12 cellular contexts compared by ENCODE assay signal in genomic region chr2:233480490-233481202, GRCh38.
DNase-seq lines count a peak whose midpoint lies in the region; ATAC-seq and TF ChIP-seq lines count a peak whose summit lies in the region.
"Had no signal": no experiment of that assay in that cellular context is flagged by ENCODE, and none has a peak within 500 bp of the region (broad histone marks: within the 10 kb centered on the region; RNA-seq: fewer than 3 reads in every experiment).

No MANE protein-coding gene starts in this region.

- no peaks in the 10 kb centered on the region for H3K27me3 ChIP-seq in H9 (ENCODE audit: insufficient read depth, low read length)
- H3K27me3 ChIP-seq in esophagus squamous epithelium, result no peaks in the 10 kb centered on the region
- H3K27me3 ChIP-seq in gastrocnemius medialis, result no peaks in the 10 kb centered on the region
- no peaks in the 10 kb centered on the region for H3K27me3 ChIP-seq in CD4-positive, alpha-beta T cell (ENCODE audit: control insufficient read depth, insufficient read depth, low read length)
- H3K27me3 ChIP-seq: hepatocyte, SJSA1 had no signal

- no peak overlapping the region for H4K5ac ChIP-seq in H9 (ENCODE audit: insufficient read length, low read depth, low read length)

- no peak overlapping the region for H2AFZ ChIP-seq in H9 (ENCODE audit: low read length)
- H2AFZ ChIP-seq: hepatocyte had no signal

- peak; percentile 55 to 75 for ATAC-seq in gastrocnemius medialis
- no peak for ATAC-seq in GM18517 (IDR thresholded peaks at IDR 0.05; ENCODE audit: unreplicated experiment)
- no peak for ATAC-seq in CD4-positive, alpha-beta T cell (ENCODE audit: poor library complexity)
- ATAC-seq in HG03469 (IDR thresholded peaks at IDR 0.05; ENCODE audit: unreplicated experiment), result no peak
- ATAC-seq: GM12878 had no signal

- H3K4ac ChIP-seq in H9 (ENCODE audit: low read depth, low read length), result no peak overlapping the region

- no peak overlapping the region for H4K91ac ChIP-seq in H9 (ENCODE audit: insufficient read length, low read depth, low read length)

- H3T11ph ChIP-seq in H9 (ENCODE audit: low read length), result no peak overlapping the region

- no peak overlapping the region for H2BK120ac ChIP-seq in H9 (ENCODE audit: low read depth, low read length, poor library complexity, severe bottlenecking)

- no peak overlapping the region for H2BK12ac ChIP-seq in H9 (ENCODE audit: insufficient read length, low read depth, low read length)

- H3K27ac Mint-ChIP-seq in H9, result peak overlapping the region in 2 of 3 experiments; percentile 18 to 70; a peak in 3 of 7 replicates
- H3K27ac Mint-ChIP-seq in CD4-positive, alpha-beta T cell, result no peak overlapping the region

- TF ChIP-seq CTCF in H9 (conservative IDR thresholded peaks at IDR 0.05) (no peak), esophagus squamous epithelium (IDR thresholded peaks at IDR 0.05) (peak in 5 of 6 experiments; percentile 14 to 70 (median 59)), gastrocnemius medialis (IDR thresholded peaks at IDR 0.05 in 4 of 5, conservative IDR thresholded peaks at IDR 0.05 in 1 of 5) (peak in 1 of 5 experiments; percentile 31)
- TF ChIP-seq CTCF in CD4-positive, alpha-beta T cell (IDR thresholded peaks at IDR 0.05), result no peak

- H2BK20ac ChIP-seq in H9 (ENCODE audit: low read depth, low read length, poor library complexity, severe bottlenecking), result no peak overlapping the region

- H3K9ac ChIP-seq in H9 (ENCODE audit: extremely low read depth, insufficient read length, low read length), result no peak overlapping the region

- H3K27ac ChIP-seq in H9 (ENCODE audit: insufficient read length, low read depth, low read length) (no peak overlapping the region), esophagus squamous epithelium (peak overlapping the region; percentile 71 to 88 (median 78)), gastrocnemius medialis (peak overlapping the region; percentile 55 to 83 (median 76))
- H3K27ac ChIP-seq in CD4-positive, alpha-beta T cell (ENCODE audit: low read depth, low read length), result no peak overlapping the region
- H3K27ac ChIP-seq: hepatocyte, SJSA1 had no signal

- H3K4me1 ChIP-seq in H9 (ENCODE audit: insufficient read depth, low read length), result no peaks in the 10 kb centered on the region
- peaks cover 0 to 38% (median 22%) of the 10 kb centered on the region in 3 donors for H3K4me1 ChIP-seq in esophagus squamous epithelium
- H3K4me1 ChIP-seq in gastrocnemius medialis, result peaks cover 12 to 23% of the 10 kb centered on the region in 2 donors

- H3K14ac ChIP-seq in H9 (ENCODE audit: insufficient read depth, low read length), result no peak overlapping the region

- peaks cover 5 to 87% (median 24%) of the 10 kb centered on the region in 3 donors for H3K36me3 ChIP-seq in esophagus squamous epithelium
- H3K36me3 ChIP-seq in gastrocnemius medialis, result peaks cover 0 to 72% of the 10 kb centered on the region in 2 donors

- H3K23ac ChIP-seq in H9 (ENCODE audit: insufficient read length, low read depth, low read length), result no peak overlapping the region

- H3K18ac ChIP-seq in H9 (ENCODE audit: insufficient read length, low read depth, low read length), result no peak overlapping the region

- H3K36me3 Mint-ChIP-seq in H9 (ENCODE audit: insufficient read depth in 1 of 3, low read depth in 3 of 3), result peaks cover 26 to 42% (median 32%) of the 10 kb centered on the region in 3 experiments
- peaks cover 24% of the 10 kb centered on the region for H3K36me3 Mint-ChIP-seq in CD4-positive, alpha-beta T cell (ENCODE audit: low read depth)

- H3K4me3 Mint-ChIP-seq in H9, result no peak overlapping the region
- H3K4me3 Mint-ChIP-seq in CD4-positive, alpha-beta T cell, result no peak overlapping the region

- DNase-seq in H9 (no peak), NCI-H345 treated with DMSO at 0.1 percent for 48 hours (lab: John Stamatoyannopoulos, UW; ENCODE audit: unreplicated experiment) (peak; percentile 3), esophagus squamous epithelium (lab: John Stamatoyannopoulos, UW) (no peak), gastrocnemius medialis (peak; percentile 81 to 94), HUDEP-2 (lab: John Stamatoyannopoulos, UW; ENCODE audit: unreplicated experiment in 76 of 76) (no peak)
- DNase-seq in CD4-positive, alpha-beta T cell, result no peak
- DNase-seq: stimulated activated CD4-positive, alpha-beta T cell treated with anti-CD3 and anti-CD28 coated beads, Interleukin-2, amount 100 ng/mL, for 24 hours had no signal

- H4K20me1 ChIP-seq in H9 (ENCODE audit: control insufficient read depth, insufficient read depth, insufficient read length), result peaks cover 2% of the 10 kb centered on the region

- no peak overlapping the region for H2BK15ac ChIP-seq in H9 (ENCODE audit: low read depth, low read length)

- no peak overlapping the region for H3K56ac ChIP-seq in H9 (ENCODE audit: insufficient read length, low read depth, low read length)

- in situ Hi-C loops in gastrocnemius medialis (cut with MboI; ENCODE audit: low sequenced_read_pairs in 4 of 4), result no loop called here

- no peaks in the 10 kb centered on the region for H3K79me1 ChIP-seq in H9 (ENCODE audit: insufficient read depth, low read depth, low read length, poor library complexity, severe bottlenecking)

- no peak overlapping the region for H3K4me2 ChIP-seq in H9 (ENCODE audit: insufficient read depth, insufficient read length, low read length)
- H3K4me2 ChIP-seq: hepatocyte had no signal

- H3K23me2 ChIP-seq in H9 (ENCODE audit: insufficient read length, low read depth, low read length, poor library complexity, severe bottlenecking), result no peaks in the 10 kb centered on the region

- H3K9me3 ChIP-seq in H9 (ENCODE audit: control insufficient read depth, low read depth, low read length) (no peaks in the 10 kb centered on the region), esophagus squamous epithelium (no peaks in the 10 kb centered on the region), gastrocnemius medialis (no peaks in the 10 kb centered on the region)
- H3K9me3 ChIP-seq in CD4-positive, alpha-beta T cell (ENCODE audit: control insufficient read depth, low read length), result no peaks in the 10 kb centered on the region
- H3K9me3 ChIP-seq: SJSA1 had no signal

- H3K27me3 Mint-ChIP-seq in H9 (ENCODE audit: low read depth), result no peaks in the 10 kb centered on the region
- H3K27me3 Mint-ChIP-seq in CD4-positive, alpha-beta T cell, result no peaks in the 10 kb centered on the region

- no peak overlapping the region for H4K8ac ChIP-seq in H9 (replicated peaks; ENCODE audit: insufficient read length, low read depth, low read length)

- TF ChIP-seq POLR2A in esophagus squamous epithelium (IDR thresholded peaks at IDR 0.05), result no peak
- no peak for TF ChIP-seq POLR2A in gastrocnemius medialis (IDR thresholded peaks at IDR 0.05)

- H3K79me2 ChIP-seq in H9 (ENCODE audit: insufficient read depth, low read length), result no peaks in the 10 kb centered on the region
- H3K79me2 ChIP-seq: hepatocyte had no signal

- WGBS in H9 (ENCODE audit: extremely low coverage, insufficient read length, low lambda C conversion rate), result no CpG with 5 or more reads among the region's 21 CpGs
- 49 to 55% methylated on average over 15 to 21 of the region's 21 CpGs for WGBS in esophagus squamous epithelium, 2 donors

- H3K4me1 Mint-ChIP-seq in H9, result no peaks in the 10 kb centered on the region
- no peaks in the 10 kb centered on the region for H3K4me1 Mint-ChIP-seq in CD4-positive, alpha-beta T cell (ENCODE audit: low read depth)

- no peak overlapping the region for H2BK5ac ChIP-seq in H9 (ENCODE audit: insufficient read length, low read length)

- peak overlapping the region in 3 of 4 donors; percentile 23 to 31 (median 25) for H3K4me3 ChIP-seq in esophagus squamous epithelium
- H3K4me3 ChIP-seq in gastrocnemius medialis, result no peak overlapping the region
- H3K4me3 ChIP-seq: GM12878, hepatocyte, SJSA1 had no signal

- peaks cover 12 to 19% of the 10 kb centered on the region in 2 experiments for H3K9me3 Mint-ChIP-seq in H9
- no peaks in the 10 kb centered on the region for H3K9me3 Mint-ChIP-seq in CD4-positive, alpha-beta T cell

- intact Hi-C loops in esophagus squamous epithelium (cut with DNase I), result no loop called here
- intact Hi-C loops in gastrocnemius medialis (cut with DNase I; ENCODE audit: low total_unique reads), result loop anchor here (5.0 kb wide), 1 partner anchor 73 kb away; no protein-coding TSS in a partner anchor
- intact Hi-C loops in CD4-positive, alpha-beta T cell (cut with DNase I, micrococcal nuclease), result no loop called here

- no peak overlapping the region for H2AK5ac ChIP-seq in H9 (ENCODE audit: insufficient read length, low read length)

- POLR2A ChIA-PET in CD4-positive, alpha-beta T cell (lab: Charles Lee), result no interaction called here

- CTCF ChIA-PET in CD4-positive, alpha-beta T cell (lab: Charles Lee), result no interaction called here

Comparison
In these comparisons a context has a peak if more than half of its experiments do, and no peak if none do; other contexts are left out.
1. DNase-seq: peak in NCI-H345 treated with DMSO at 0.1 percent for 48 hours (single experiment) and gastrocnemius medialis (2 of 2); none in H9 (single experiment), esophagus squamous epithelium (single experiment), CD4-positive, alpha-beta T cell (0 of 10) and HUDEP-2 (0 of 76).
2. H3K27ac ChIP-seq: peak in esophagus squamous epithelium (4 of 4) and gastrocnemius medialis (4 of 4); none in H9 (single experiment) and CD4-positive, alpha-beta T cell (single experiment).
3. CTCF ChIP-seq: peak in esophagus squamous epithelium (5 of 6); none in H9 (single experiment) and CD4-positive, alpha-beta T cell (single experiment).
4. H3K4me3 ChIP-seq: peak in esophagus squamous epithelium (3 of 4); none in gastrocnemius medialis (0 of 4).
5. ATAC-seq: peak in gastrocnemius medialis (2 of 2); none in GM18517 (single experiment), CD4-positive, alpha-beta T cell (single experiment) and HG03469 (single experiment).